ENCODE assay signal across 26 cellular contexts in the genomic region with DNA sequence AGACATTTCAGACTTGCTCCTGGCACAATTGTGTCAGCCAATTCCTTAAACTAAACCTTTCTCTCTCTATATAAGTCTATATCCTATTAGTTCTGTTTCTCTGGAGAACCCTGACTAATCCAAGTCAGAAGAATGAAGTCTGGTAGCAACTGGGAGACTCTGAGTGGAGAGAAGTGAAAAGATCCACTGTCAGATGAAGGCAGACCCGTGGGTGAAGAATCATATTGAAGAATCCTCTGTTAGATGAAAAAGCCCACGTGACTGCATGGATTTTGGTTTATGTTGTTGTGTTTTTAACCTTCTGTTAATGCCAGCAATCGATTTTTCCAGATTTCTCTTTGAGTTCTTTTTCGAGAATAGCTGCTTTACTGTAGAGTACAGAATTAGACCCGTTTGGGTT.
"Had no signal": no experiment of that assay in that cellular context is flagged by ENCODE, and none has a peak within 500 bp of the region (broad histone marks: within the 10 kb centered on the region; RNA-seq: fewer than 3 reads in every experiment).

No MANE protein-coding gene starts in this region.

- H3K36me3 ChIP-seq: left lung, lower lobe of right lung, right atrium auricular region, right lobe of liver, thyroid gland, transverse colon, upper lobe of right lung had no signal

- H3K9me3 ChIP-seq: left lung, lower lobe of right lung, right atrium auricular region, right lobe of liver, testis, thyroid gland, transverse colon, upper lobe of right lung had no signal

- DNase-seq: hypothalamus; immature natural killer cell; kidney; left colon; left lung; lower lobe of right lung; mammary epithelial cell; mesenchymal stem cell; naive thymus-derived CD8-positive, alpha-beta T cell; nucleus accumbens; right lobe of liver; stimulated activated CD4-positive, alpha-beta T cell treated with anti-CD3 and anti-CD28 coated beads, Interleukin-1b, Interleukin-23, amount 100 ng/mL, for 48 hours; stimulated activated CD4-positive, alpha-beta T cell treated with anti-CD3 and anti-CD28 coated beads, Interleukin-2, amount 100 ng/mL, for 48 hours; stimulated activated CD4-positive, alpha-beta T cell treated with anti-CD3 and anti-CD28 coated beads, Interleukin-4, amount 100 ng/mL, for 4 hours; stimulated activated CD8-positive, alpha-beta memory T cell treated with anti-CD3 and anti-CD28 coated beads, Interleukin-4, amount 100 ng/mL, for 48 hours; stimulated activated naive CD4-positive, alpha-beta T cell treated with Interleukin-2 at 50 U/mL for 16 hours; stimulated activated naive CD8-positive, alpha-beta T cell treated with anti-CD3 and anti-CD28 coated beads, Interleukin-15, amount 100 ng/mL, for 72 hours; substantia nigra; testis; thyroid gland; transverse colon; upper lobe of right lung had no signal

- H2AFZ ChIP-seq: parathyroid adenoma had no signal

- H3K4me1 ChIP-seq: left lung, lower lobe of right lung, right atrium auricular region, right lobe of liver, testis, thyroid gland, transverse colon, upper lobe of right lung had no signal

- H3K4me2 ChIP-seq: smooth muscle cell had no signal

- H3K9ac ChIP-seq: parathyroid adenoma had no signal

- H3K79me2 ChIP-seq: parathyroid adenoma had no signal

- H3K4me3 ChIP-seq: left lung, lower lobe of right lung, right atrium auricular region, right lobe of liver, smooth muscle cell, testis, thyroid gland, transverse colon, upper lobe of right lung had no signal

- H3K27me3 ChIP-seq: left lung, right atrium auricular region, right lobe of liver, testis, thyroid gland, transverse colon, upper lobe of right lung had no signal

- ATAC-seq: left colon; left lung; lower lobe of right lung; naive thymus-derived CD8-positive, alpha-beta T cell; right lobe of liver; stimulated activated memory B cell treated with anti-CD40 and anti-IgM and Interleukin-4, amounts not matched to agents 10 μg/mL and 1 μg/mL and 100 μg/mL, for 72 hours; stimulated activated naive CD8-positive, alpha-beta T cell treated with anti-CD3 and anti-CD28 coated beads, Interleukin-15, amount 100 ng/mL, for 72 hours; upper lobe of right lung had no signal

- H3K27ac ChIP-seq: left lung, lower lobe of right lung, parathyroid adenoma, right atrium auricular region, right lobe of liver, testis, thyroid gland, transverse colon, upper lobe of right lung had no signal
